8 cellular contexts compared by ENCODE assay signal in genomic region chr3:138594150-138594934, GRCh38. TPM values are rescaled to one million over a fixed set of nuclear protein-coding genes. Genes with fewer than 3 reads are reported as not detected.
DNase-seq lines count a peak whose midpoint lies in the region; ATAC-seq, FAIRE-seq and TF ChIP-seq lines count a peak whose summit lies in the region.

TSS of gene CEP70 (minus strand) at chr3:138594260. CDS start at chr3:138572927, 21,333 bp downstream.

- H3K4me3 Mint-ChIP-seq in activated CD8-positive, alpha-beta T cell treated with anti-CD3 and anti-CD28 coated beads for 36 hours, result peak within 1 kb of the TSS; percentile 80

- H3K9me3 Mint-ChIP-seq in activated CD8-positive, alpha-beta T cell treated with anti-CD3 and anti-CD28 coated beads for 36 hours, result no peaks in the 10 kb centered on the region

- H3K27me3 ChIP-seq in BLaER1, result no peaks in the 10 kb centered on the region
- H3K27me3 ChIP-seq in endothelial cell of umbilical vein (ENCODE audit: control insufficient read depth in 2 of 2, insufficient read depth in 2 of 2, low read length in 2 of 2), result no peaks in the 10 kb centered on the region

- dilution Hi-C loops in endothelial cell of umbilical vein (cut with MboI; ENCODE audit: extremely low pct_ligation_motif_present, low sequenced_read_pairs), result no loop called here

- H3K4me1 ChIP-seq in BLaER1 (peaks cover 23% of the 10 kb centered on the region), endothelial cell of umbilical vein (ENCODE audit: control insufficient read depth, extremely low read depth, insufficient read depth, low read length) (no peaks in the 10 kb centered on the region)

- BruUV-seq in endothelial cell of umbilical vein (replicated peaks; lab: Mats Ljungman, UMichigan), result TSS peak; percentile 33

- H3K9me1 ChIP-seq in endothelial cell of umbilical vein (replicated peaks; ENCODE audit: control insufficient read depth, extremely low read depth, insufficient read depth, low read length), result no peaks in the 10 kb centered on the region

- TF ChIP-seq POLR2A in endothelial cell of umbilical vein (IDR thresholded peaks at IDR 0.05; ENCODE audit: low read depth, low read length), result peak; percentile 69

- POLR2A ChIA-PET in activated CD8-positive, alpha-beta T cell treated with anti-CD3 and anti-CD28 coated beads for 36 hours (lab: Charles Lee), result interaction anchor here (0.6 to 3.0 kb wide), 11 partner anchors 10 to 321 kb away, joined by 3 to 16 read pairs (median 4); partner anchors contain the start of genes ESYT3 and FAIM
- POLR2A ChIA-PET in endothelial cell of umbilical vein (lab: Charles Lee), result interaction anchor here (0.6 to 2.2 kb wide), 4 partner anchors 10 to 327 kb away, joined by 3 to 11 read pairs (median 5); partner anchors contain the start of gene FAIM

- no peaks in the 10 kb centered on the region for H3K79me2 ChIP-seq in endothelial cell of umbilical vein (ENCODE audit: control insufficient read depth, insufficient read depth, low read length)

- peak within 1 kb of the TSS; percentile 91 for H3K27ac Mint-ChIP-seq in activated CD8-positive, alpha-beta T cell treated with anti-CD3 and anti-CD28 coated beads for 36 hours

- TF ChIP-seq CTCF in activated CD8-positive, alpha-beta T cell treated with anti-CD3 and anti-CD28 coated beads for 36 hours (IDR thresholded peaks at IDR 0.05), result peak; percentile 85
- TF ChIP-seq CTCF in endothelial cell of umbilical vein (IDR thresholded peaks at IDR 0.05; ENCODE audit: extremely low read depth in 1 of 2, insufficient read depth in 1 of 2, low read depth in 1 of 2, low read length in 2 of 2), result peak; percentile 72 to 84

- peak; percentile 91 for FAIRE-seq in endothelial cell of umbilical vein (lab: Jason Lieb, UNC)

- no peaks in the 10 kb centered on the region for H3K36me3 Mint-ChIP-seq in activated CD8-positive, alpha-beta T cell treated with anti-CD3 and anti-CD28 coated beads for 36 hours (ENCODE audit: low read depth)

- H3K27me3 Mint-ChIP-seq in activated CD8-positive, alpha-beta T cell treated with anti-CD3 and anti-CD28 coated beads for 36 hours, result no peaks in the 10 kb centered on the region

- CTCF ChIA-PET in activated CD8-positive, alpha-beta T cell treated with anti-CD3 and anti-CD28 coated beads for 36 hours (lab: Charles Lee), result interaction anchor here (0.6 to 9.9 kb wide), 38 partner anchors 8 to 796 kb away, joined by 3 to 263 read pairs (median 4); partner anchors contain the start of genes ESYT3, FAIM and PIK3CB
- CTCF ChIA-PET in endothelial cell of umbilical vein (lab: Charles Lee), result interaction anchor here (0.7 to 8.0 kb wide), 45 partner anchors 9 to 734 kb away, joined by 3 to 182 read pairs (median 4); partner anchors contain the start of gene FAIM

- H3K4me1 Mint-ChIP-seq in activated CD8-positive, alpha-beta T cell treated with anti-CD3 and anti-CD28 coated beads for 36 hours (ENCODE audit: low read depth), result no peaks in the 10 kb centered on the region

- peak within 1 kb of the TSS; percentile 89 for H2AFZ ChIP-seq in endothelial cell of umbilical vein (ENCODE audit: low read depth, low read length)

- peak within 1 kb of the TSS; percentile 82 for H3K4me3 ChIP-seq in BLaER1
- peak within 1 kb of the TSS; percentile 56 to 92 (median 63) for H3K4me3 ChIP-seq in endothelial cell of umbilical vein (replicated peaks in 1 of 3; ENCODE audit: insufficient read depth in 1 of 3, low read depth in 1 of 3, low read length in 3 of 3)

- H4K20me1 ChIP-seq in BLaER1 (no peaks in the 10 kb centered on the region), endothelial cell of umbilical vein (replicated peaks; ENCODE audit: control insufficient read depth, extremely low read depth, insufficient read depth, low read length) (no peaks in the 10 kb centered on the region)

- peak; percentile 92 for ATAC-seq in GM19455 (IDR thresholded peaks at IDR 0.05; ENCODE audit: unreplicated experiment)
- peak; percentile 96 for ATAC-seq in activated CD8-positive, alpha-beta T cell treated with anti-CD3 and anti-CD28 coated beads for 36 hours

- intact Hi-C loops in activated CD8-positive, alpha-beta T cell treated with anti-CD3 and anti-CD28 coated beads for 36 hours (cut with micrococcal nuclease), result loop anchor here (2.0 to 10.0 kb wide), 3 partner anchors 100 to 320 kb away; no protein-coding TSS in a partner anchor
- intact Hi-C loops in endothelial cell of umbilical vein (cut with micrococcal nuclease), result loop anchor here (1.0 to 10.0 kb wide), 11 partner anchors 14 to 735 kb away; partner anchors contain the start of genes FAIM and PIK3CB

- H3K9me3 ChIP-seq in BLaER1 (peaks cover 9% of the 10 kb centered on the region; the same call in 1 of the 2 replicates), endothelial cell of umbilical vein (replicated peaks; ENCODE audit: control insufficient read depth, insufficient read depth, low read length) (no peaks in the 10 kb centered on the region)

- H3K9ac ChIP-seq in BLaER1 (peak within 1 kb of the TSS; percentile 85), endothelial cell of umbilical vein (replicated peaks; ENCODE audit: extremely low read depth, insufficient read depth, low read length) (peak within 1 kb of the TSS; percentile 80)

- peak within 1 kb of the TSS; percentile 96 for H3K4me2 ChIP-seq in BLaER1
- peak within 1 kb of the TSS; percentile 46 for H3K4me2 ChIP-seq in endothelial cell of umbilical vein (ENCODE audit: insufficient read depth, low read length)

- DNase-seq in HPDE6-E6E7 (ENCODE audit: extremely low spot score), result peak; percentile 83
- DNase-seq in activated CD8-positive, alpha-beta T cell treated with anti-CD3 and anti-CD28 coated beads for 36 hours, result peak; percentile 95
- peak; percentile 96 for DNase-seq in endothelial cell of umbilical vein (ENCODE audit: low read depth, low spot score)
- peak; percentile 94 for DNase-seq in mucosa of gallbladder (ENCODE audit: low spot score)
- DNase-seq in stimulated activated CD8-positive, alpha-beta memory T cell treated with anti-CD3 and anti-CD28 coated beads, Interleukin-4, amount 100 ng/mL, for 48 hours, result peak; percentile 92
- no peak for DNase-seq in NCI-H524 treated with DMSO at 0.1 percent for 48 hours (lab: John Stamatoyannopoulos, UW)

- H3K36me3 ChIP-seq in BLaER1 (peaks cover 6% of the 10 kb centered on the region), endothelial cell of umbilical vein (ENCODE audit: control insufficient read depth in 2 of 2, extremely low read depth in 1 of 2, insufficient read depth in 2 of 2, low read length in 2 of 2) (no peaks in the 10 kb centered on the region)

- H3K27ac ChIP-seq in BLaER1 (peak within 1 kb of the TSS; percentile 83), endothelial cell of umbilical vein (ENCODE audit: insufficient read depth, low read depth, low read length) (peak within 1 kb of the TSS; percentile 46)

TF ChIP-seq in endothelial cell of umbilical vein, 7 proteins besides CTCF, POLR2A, EP300 and RAD21:
- TF ChIP-seq GATA2 (IDR thresholded peaks at IDR 0.05; ENCODE audit: insufficient read depth, insufficient read length, low read depth, low read length) (no peak), JUN (IDR thresholded peaks at IDR 0.05; ENCODE audit: borderline replicate concordance, insufficient read depth, insufficient read length, low read depth) (no peak), MAX (IDR thresholded peaks at IDR 0.05; ENCODE audit: insufficient read depth, insufficient read length) (no peak)

RNA-seq across cellular contexts. Expression of gene CEP70, which starts in this region (rescaled TPM):
- total RNA-seq in activated CD8-positive, alpha-beta T cell treated with anti-CD3 and anti-CD28 coated beads for 36 hours, result 10 to 100 TPM; 11.5 to 14.8 TPM
- total RNA-seq in endothelial cell of umbilical vein, result 14.7 and 16.9 TPM in 2 replicates
- polyA plus RNA-seq in endothelial cell of umbilical vein, result 1.2 and 2.1 TPM in 2 replicates
- polyA plus RNA-seq in endothelial cell of umbilical vein (2011; cell fraction: cytosol; rRNA removed), result 4.1 and 4.6 TPM in 2 replicates
- 9.1 and 11.5 TPM in 2 replicates for polyA plus RNA-seq in endothelial cell of umbilical vein (2011; cell fraction: nucleus; rRNA removed)
- 10.5 and 17.2 TPM in 2 replicates for polyA plus RNA-seq in endothelial cell of umbilical vein (2012)
- 8.6 and 15.2 TPM in 2 replicates for polyA minus RNA-seq in endothelial cell of umbilical vein
- polyA minus RNA-seq in endothelial cell of umbilical vein (2011; cell fraction: cytosol; rRNA and poly(A)+ RNA removed), result 10.2 TPM
- polyA minus RNA-seq in endothelial cell of umbilical vein (2011; cell fraction: nucleus; rRNA and poly(A)+ RNA removed), result 19.7 and 20.5 TPM in 2 replicates
- 49.5 TPM for total RNA-seq in mucosa of gallbladder
